In genomic region chr2:112811841-112812306, GRCh38 we compare ENCODE assay signal across 9 cellular contexts. TPM values are rescaled to one million over a fixed set of nuclear protein-coding genes. Genes with fewer than 3 reads are reported as not detected.
A peak's percentile ranks its signal among the peaks of the same experiment; 100 is the strongest.
DNase-seq lines count a peak whose midpoint lies in the region; ATAC-seq and TF ChIP-seq lines count a peak whose summit lies in the region.
"Had no signal": no experiment of that assay in that cellular context is flagged by ENCODE, and none has a peak within 500 bp of the region (broad histone marks: within the 10 kb centered on the region; RNA-seq: fewer than 3 reads in every experiment).

No MANE protein-coding gene starts in this region.

- H3K27me3 Mint-ChIP-seq in GM23338 (ENCODE audit: insufficient read depth, low read depth, poor library complexity): peaks cover 4% of the 10 kb centered on the region
- no peaks in the 10 kb centered on the region for H3K27me3 Mint-ChIP-seq in activated T-helper 17 cell treated with anti-CD3 and anti-CD28 coated beads, Interleukin-2, amount 50 U/mL, for 72 hours
- H3K27me3 Mint-ChIP-seq in Caco-2 (ENCODE audit: insufficient read depth, unreplicated experiment): no peaks in the 10 kb centered on the region

- CTCF ChIA-PET in Caco-2 (lab: Charles Lee): no interaction called here

- peaks cover 22% of the 10 kb centered on the region for H3K4me1 ChIP-seq in GM23338 (ENCODE audit: insufficient read depth)
- peaks cover 19% of the 10 kb centered on the region for H3K4me1 ChIP-seq in Caco-2
- H3K4me1 ChIP-seq in suprapubic skin: peaks cover 33% of the 10 kb centered on the region

- no peaks in the 10 kb centered on the region for H3K9me3 Mint-ChIP-seq in GM23338
- peaks cover 10% of the 10 kb centered on the region for H3K9me3 Mint-ChIP-seq in activated T-helper 17 cell treated with anti-CD3 and anti-CD28 coated beads, Interleukin-2, amount 50 U/mL, for 72 hours
- peaks cover 22% of the 10 kb centered on the region for H3K9me3 Mint-ChIP-seq in Caco-2 (ENCODE audit: unreplicated experiment)

- H3K27ac Mint-ChIP-seq in GM23338 (no peak overlapping the region), Caco-2 (ENCODE audit: unreplicated experiment) (no peak overlapping the region)
- peak overlapping the region; percentile 53 for H3K27ac Mint-ChIP-seq in activated T-helper 17 cell treated with anti-CD3 and anti-CD28 coated beads, Interleukin-2, amount 50 U/mL, for 72 hours

- H3K9me3 ChIP-seq in Caco-2 (peaks cover 7% of the 10 kb centered on the region; the same call in 1 of the 2 replicates), suprapubic skin (no peaks in the 10 kb centered on the region)

- H3K4me3 Mint-ChIP-seq in GM23338: no peak overlapping the region
- H3K4me3 Mint-ChIP-seq in activated T-helper 17 cell treated with anti-CD3 and anti-CD28 coated beads, Interleukin-2, amount 50 U/mL, for 72 hours: peak overlapping the region; percentile 45
- no peak overlapping the region for H3K4me3 Mint-ChIP-seq in Caco-2 (ENCODE audit: unreplicated experiment)

- H3K27me3 ChIP-seq in GM23338 (ENCODE audit: insufficient read depth) (no peaks in the 10 kb centered on the region), kidney epithelial cell (ENCODE audit: control insufficient read depth, insufficient read depth, low read length) (no peaks in the 10 kb centered on the region), Caco-2 (replicated peaks; ENCODE audit: control insufficient read depth, insufficient read depth, low read length) (no peaks in the 10 kb centered on the region), suprapubic skin (no peaks in the 10 kb centered on the region)

- H3K4me3 ChIP-seq in GM23338 (no peak overlapping the region), kidney epithelial cell (ENCODE audit: low read depth, low read length) (no peak overlapping the region), Caco-2 (ENCODE audit: low read depth, low read length) (no peak overlapping the region), suprapubic skin (no peak overlapping the region)

- intact Hi-C loops in Caco-2 (cut with micrococcal nuclease; ENCODE audit: unreplicated experiment): no loop called here

- H3K36me3 Mint-ChIP-seq in GM23338 (ENCODE audit: low read depth) (no peaks in the 10 kb centered on the region), Caco-2 (ENCODE audit: insufficient read depth, unreplicated experiment) (no peaks in the 10 kb centered on the region)
- H3K36me3 Mint-ChIP-seq in activated T-helper 17 cell treated with anti-CD3 and anti-CD28 coated beads, Interleukin-2, amount 50 U/mL, for 72 hours (ENCODE audit: low read depth): no peaks in the 10 kb centered on the region

- H3K36me3 ChIP-seq in GM23338 (ENCODE audit: insufficient read depth): no peaks in the 10 kb centered on the region
- no peaks in the 10 kb centered on the region for H3K36me3 ChIP-seq in kidney epithelial cell (ENCODE audit: control insufficient read depth, insufficient read depth, low read length)
- no peaks in the 10 kb centered on the region for H3K36me3 ChIP-seq in Caco-2 (ENCODE audit: control insufficient read depth, insufficient read depth, low read length)
- no peaks in the 10 kb centered on the region for H3K36me3 ChIP-seq in suprapubic skin

- no TSS peak for BruUV-seq in Caco-2 (replicated peaks; lab: Mats Ljungman, UMichigan)

- DNase-seq in A172 (ENCODE audit: low spot score) (peak; percentile 96), GM23338 (ENCODE audit: low spot score) (no peak), kidney epithelial cell (ENCODE audit: low read depth) (peak; percentile 69), Caco-2 (no peak), suprapubic skin (ENCODE audit: low spot score in 2 of 2) (no peak), DMS 273 (lab: John Stamatoyannopoulos, UW; ENCODE audit: unreplicated experiment) (no peak), NCI-H2029 (lab: John Stamatoyannopoulos, UW) (no peak)

- no peaks in the 10 kb centered on the region for H4K20me1 ChIP-seq in GM23338 (replicated peaks; ENCODE audit: insufficient read depth)

- H3K9me2 ChIP-seq in GM23338 (ENCODE audit: insufficient read depth): no peaks in the 10 kb centered on the region; the same call in none of the 2 replicates

- peak overlapping the region; percentile 67; the same call in 1 of the 2 replicates for H2AFZ ChIP-seq in GM23338

- no peak for TF ChIP-seq CTCF in GM23338 (conservative IDR thresholded peaks at IDR 0.05; ENCODE audit: low read depth in 2 of 2)
- TF ChIP-seq CTCF in kidney epithelial cell (IDR thresholded peaks at IDR 0.05; ENCODE audit: insufficient read depth, low read length, poor library complexity, severe bottlenecking): no peak
- no peak for TF ChIP-seq CTCF in Caco-2 (IDR thresholded peaks at IDR 0.05; ENCODE audit: insufficient read depth in 1 of 2, low read depth in 1 of 2, low read length in 1 of 2, severe bottlenecking in 1 of 2, unreplicated experiment in 1 of 2)
- TF ChIP-seq CTCF in suprapubic skin (IDR thresholded peaks at IDR 0.05): no peak

- H3K4me2 ChIP-seq in GM23338: peak overlapping the region; percentile 11; the same call in 1 of the 2 replicates

- H3F3A ChIP-seq in GM23338 (replicated peaks; ENCODE audit: low read depth): no peaks in the 10 kb centered on the region

- no peak for ATAC-seq in GM23338
- ATAC-seq in activated T-helper 17 cell treated with anti-CD3 and anti-CD28 coated beads, Interleukin-2, amount 50 U/mL, for 72 hours (replicated peaks): peak; percentile 85

- WGBS in suprapubic skin: 39% methylated on average over 7 of the region's 7 CpGs

- no peak for TF ChIP-seq POLR2A in suprapubic skin (IDR thresholded peaks at IDR 0.05)

- H3K4me1 Mint-ChIP-seq in GM23338 (peaks cover 35% of the 10 kb centered on the region), Caco-2 (ENCODE audit: low read depth, unreplicated experiment) (no peaks in the 10 kb centered on the region)
- H3K4me1 Mint-ChIP-seq in activated T-helper 17 cell treated with anti-CD3 and anti-CD28 coated beads, Interleukin-2, amount 50 U/mL, for 72 hours: peaks cover 19% of the 10 kb centered on the region

- TF ChIP-seq EP300 in suprapubic skin (IDR thresholded peaks at IDR 0.05): no peak

- H3K27ac ChIP-seq in GM23338 (ENCODE audit: low read depth): no peak overlapping the region
- no peak overlapping the region for H3K27ac ChIP-seq in suprapubic skin

- POLR2A ChIA-PET in Caco-2 (lab: Charles Lee): no interaction called here

- no peaks in the 10 kb centered on the region for H3K79me2 ChIP-seq in GM23338 (replicated peaks; ENCODE audit: insufficient read depth)

TF ChIP-seq in GM23338, 12 proteins besides CTCF, POLR2A, EP300 and RAD21 (continues in another document):
- TF ChIP-seq NANOG (IDR thresholded peaks at IDR 0.05; ENCODE audit: borderline replicate concordance): no peak

RNA-seq across cellular contexts. Expression of gene IL1B, which starts 24.7 kb away (rescaled TPM):
- total RNA-seq in A172 (2014; rRNA removed; shearing (Covaris generic)): 0.19 TPM in 1 of 2 replicates, not detected in the other
- total RNA-seq in GM23338 (2014; rRNA removed; shearing (Covaris generic)): not detected in 2 replicates
- polyA plus RNA-seq in GM23338 (2016; fragmentation: Nextera tagmentation; extraction: Ambion mirVana): 0.14 TPM in 1 of 2 replicates, not detected in the other
- under 1 TPM in 1 of 2 donors, not detected in 1; 0.40 TPM for total RNA-seq in activated T-helper 17 cell treated with anti-CD3 and anti-CD28 coated beads, Interleukin-2, amount 50 U/mL, for 72 hours
- total RNA-seq in kidney epithelial cell: 0.13 TPM in 1 of 2 replicates, not detected in the other
- 0.18 TPM in 1 of 2 replicates, not detected in the other for total RNA-seq in Caco-2 (2022)
- 1 to 10 TPM in 1 of 4 donors, not detected in 3; 1.2 TPM for total RNA-seq in suprapubic skin
- total RNA-seq: myocyte had no signal

RNA-seq across cellular contexts. Expression of gene IL1A, which starts 27.6 kb away (rescaled TPM):
- 0.05 TPM in 1 of 2 replicates, not detected in the other for total RNA-seq in A172 (2014; rRNA removed; shearing (Covaris generic))
- total RNA-seq in GM23338 (2014; rRNA removed; shearing (Covaris generic)): 0.19 and 0.73 TPM in 2 replicates
- polyA plus RNA-seq in GM23338 (2016; fragmentation: Nextera tagmentation; extraction: Ambion mirVana): 0.47 and 0.65 TPM in 2 replicates
- 10 to 100 TPM in 1 of 2 donors, 1 to 10 TPM in 1; 4.3 to 27.1 TPM for total RNA-seq in activated T-helper 17 cell treated with anti-CD3 and anti-CD28 coated beads, Interleukin-2, amount 50 U/mL, for 72 hours
- total RNA-seq in kidney epithelial cell: 2.3 and 2.4 TPM in 2 replicates
- total RNA-seq in Caco-2 (2022): not detected in 2 replicates
- total RNA-seq in suprapubic skin: 1 to 10 TPM in 1 of 4 donors, under 1 TPM in 2, not detected in 1; 0.49 to 1.1 (median 0.76) TPM
- total RNA-seq: myocyte had no signal

RNA-seq across cellular contexts. Expression of gene CKAP2L, which starts 47.5 kb away (rescaled TPM):
- 18.0 and 21.0 TPM in 2 replicates for total RNA-seq in A172 (2014; rRNA removed; shearing (Covaris generic))
- total RNA-seq in GM23338 (2014; rRNA removed; shearing (Covaris generic)): 15.1 and 16.2 TPM in 2 replicates
- polyA plus RNA-seq in GM23338 (2016; fragmentation: Nextera tagmentation; extraction: Ambion mirVana): 28.6 and 30.2 TPM in 2 replicates
- 10 to 100 TPM; 31.4 to 35.8 TPM for total RNA-seq in activated T-helper 17 cell treated with anti-CD3 and anti-CD28 coated beads, Interleukin-2, amount 50 U/mL, for 72 hours
- total RNA-seq in kidney epithelial cell (2.5 and 5.6 TPM in 2 replicates), Caco-2 (2022) (20.7 and 23.6 TPM in 2 replicates), suprapubic skin (1 to 10 TPM; 1.7 to 9.1 (median 3.2) TPM)

Comparison
In these comparisons a context has a peak if more than half of its experiments do, and no peak if none do; other contexts are left out.
1. DNase-seq: peak in A172 (single experiment) and kidney epithelial cell (single experiment); none in GM23338 (single experiment), Caco-2 (0 of 2), suprapubic skin (0 of 2), DMS 273 (single experiment) and NCI-H2029 (single experiment).